ENCODE assay signal across 13 cellular contexts in genomic region chr6:112207773-112208172, GRCh38. TPM values are rescaled to one million over a fixed set of nuclear protein-coding genes. Genes with fewer than 3 reads are reported as not detected.
DNase-seq lines count a peak whose midpoint lies in the region; ATAC-seq and TF ChIP-seq lines count a peak whose summit lies in the region.
"Had no signal": no experiment of that assay in that cellular context is flagged by ENCODE, and none has a peak within 500 bp of the region (broad histone marks: within the 10 kb centered on the region; RNA-seq: fewer than 3 reads in every experiment).

No MANE protein-coding gene starts in this region.

- H3K4me1 ChIP-seq in gastroesophageal sphincter (peaks cover 33 to 93% (median 36%) of the 10 kb centered on the region in 3 donors), tibial nerve (peaks cover 2 to 82% (median 38%) of the 10 kb centered on the region in 4 donors), lower lobe of right lung (peaks cover 20% of the 10 kb centered on the region)

- H3K36me3 ChIP-seq in gastroesophageal sphincter: peaks cover 0 to 47% of the 10 kb centered on the region in 2 donors
- H3K36me3 ChIP-seq in tibial nerve: peaks cover 0 to 27% (median 0%) of the 10 kb centered on the region in 3 donors
- H3K36me3 ChIP-seq in lower lobe of right lung: peaks cover 6% of the 10 kb centered on the region
- H3K36me3 ChIP-seq: BE2C had no signal

- DNase-seq in HEK293T (ENCODE audit: extremely low spot score) (no peak), NCI-H2227 treated with DMSO at 0.1 percent for 48 hours (lab: John Stamatoyannopoulos, UW) (peak; percentile 73), tibial nerve (ENCODE audit: low spot score in 2 of 2) (no peak), hepatic stellate cell (ENCODE audit: low spot score) (no peak), GOT3 (lab: John Stamatoyannopoulos, UW) (no peak), lower lobe of right lung (no peak)
- DNase-seq: BE2C; CD4-positive, alpha-beta memory T cell; DMS153; DMS79 treated with DMSO at 0.1 percent for 48 hours; HCEC 1CT had no signal

- POLR2A ChIA-PET in HEK293T (lab: Yijun Ruan, JAX): interaction anchor here (1.1 kb wide), 1 partner anchor 9 kb away, joined by 4 read pairs; no protein-coding TSS in a partner anchor

- H3K27ac ChIP-seq in gastroesophageal sphincter (peak overlapping the region in 3 of 4 donors; percentile 40 to 76 (median 75)), tibial nerve (peak overlapping the region in 3 of 4 donors; percentile 5 to 92 (median 30)), lower lobe of right lung (no peak overlapping the region)
- H3K27ac ChIP-seq: C4-2B had no signal

- CTCF ChIA-PET in HEK293T (lab: Yijun Ruan, JAX): no interaction called here

- H3K27me3 ChIP-seq in gastroesophageal sphincter (no peaks in the 10 kb centered on the region), tibial nerve (no peaks in the 10 kb centered on the region), lower lobe of right lung (ENCODE audit: low read depth) (no peaks in the 10 kb centered on the region)
- H3K27me3 ChIP-seq: BE2C had no signal

- H3K4me3 ChIP-seq in gastroesophageal sphincter: no peak overlapping the region
- H3K4me3 ChIP-seq in tibial nerve: no peak overlapping the region
- H3K4me3 ChIP-seq in lower lobe of right lung: no peak overlapping the region

- TF ChIP-seq EP300 in gastroesophageal sphincter (IDR thresholded peaks at IDR 0.05): no peak
- TF ChIP-seq EP300 in tibial nerve (IDR thresholded peaks at IDR 0.05): no peak

- 50% methylated on average over 2 of the region's 2 CpGs; no CpG with 5 or more reads in 1 of the 2 donors for WGBS in gastroesophageal sphincter (ENCODE audit: low coverage in 1 of 2), 2 donors
- WGBS in tibial nerve, 2 donors: 34 to 39% methylated on average over 2 of the region's 2 CpGs

- H3K9me3 ChIP-seq in gastroesophageal sphincter: no peaks in the 10 kb centered on the region
- no peaks in the 10 kb centered on the region for H3K9me3 ChIP-seq in tibial nerve
- no peaks in the 10 kb centered on the region for H3K9me3 ChIP-seq in lower lobe of right lung
- H3K9me3 ChIP-seq: BE2C had no signal

- ATAC-seq in gastroesophageal sphincter: no peak
- ATAC-seq in lower lobe of right lung: no peak

- TF ChIP-seq POLR2A in gastroesophageal sphincter (IDR thresholded peaks at IDR 0.05): no peak
- no peak for TF ChIP-seq POLR2A in tibial nerve (IDR thresholded peaks at IDR 0.05)

- intact Hi-C loops in lower lobe of right lung (cut with DNase I): no loop called here

- no peak for TF ChIP-seq CTCF in gastroesophageal sphincter (IDR thresholded peaks at IDR 0.05)
- TF ChIP-seq CTCF in tibial nerve (IDR thresholded peaks at IDR 0.05): no peak
- no peak for TF ChIP-seq CTCF in lower lobe of right lung (IDR thresholded peaks at IDR 0.05)

TF ChIP-seq in HEK293T, 16 proteins besides CTCF, POLR2A, EP300 and RAD21:
- TF ChIP-seq L3MBTL2 (conservative IDR thresholded peaks at IDR 0.05) (no peak), PKNOX1 (IDR thresholded peaks at IDR 0.05) (peak; percentile 73)

RNA-seq across cellular contexts. Expression of gene LAMA4, which starts 46.6 kb away (rescaled TPM):
- 100 to 1,000 TPM; 240 to 305 (median 265) TPM for total RNA-seq in gastroesophageal sphincter
- 100 to 1,000 TPM; 229 to 524 (median 468) TPM for total RNA-seq in tibial nerve
- 91.2 TPM for total RNA-seq in lower lobe of right lung
- total RNA-seq: CD4-positive, alpha-beta memory T cell had no signal
